In genomic region chr22:35699859-35700258, GRCh38 we compare ENCODE assay signal across 4 cellular contexts. TPM values are rescaled to one million over a fixed set of nuclear protein-coding genes. Genes with fewer than 3 reads are reported as not detected.
"Had no signal": no experiment of that assay in that cellular context is flagged by ENCODE, and none has a peak within 500 bp of the region (broad histone marks: within the 10 kb centered on the region; RNA-seq: fewer than 3 reads in every experiment).

No MANE protein-coding gene starts in this region.

RNA-seq across cellular contexts. Expression of gene APOL5, which starts 17.8 kb away (rescaled TPM):
- total RNA-seq: GM23338, H1, H9, HT-29 had no signal
